In the genomic region with DNA sequence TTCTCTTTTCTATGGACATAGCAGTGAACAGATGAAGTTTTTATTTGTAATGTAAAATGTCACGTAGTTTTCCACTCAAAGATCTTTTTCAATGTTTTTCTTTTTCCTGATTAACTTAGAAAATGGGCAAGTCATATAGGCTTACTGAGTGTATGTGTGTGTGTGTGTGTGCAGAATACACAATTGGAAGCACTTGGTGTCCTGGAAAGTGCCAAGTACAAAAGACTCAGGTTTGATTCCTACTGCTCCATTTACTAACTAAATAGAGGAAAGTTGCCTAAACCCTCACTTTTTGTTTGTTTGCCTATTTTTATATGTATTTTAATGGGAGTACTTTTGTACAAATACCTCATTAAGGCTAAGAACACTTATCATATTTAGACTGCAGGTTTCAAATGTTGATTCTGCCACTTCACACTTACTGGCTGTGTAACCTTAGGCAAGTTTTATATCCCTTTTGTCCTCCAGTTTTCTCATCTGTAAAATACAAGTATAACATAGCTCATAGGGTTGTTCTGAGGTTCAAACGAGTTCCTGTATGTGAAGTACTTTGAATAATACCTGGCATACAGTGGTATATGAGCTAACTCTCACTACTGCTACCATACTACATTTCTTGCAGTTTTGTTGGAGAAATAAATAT, we compare ENCODE assay signal across 28 cellular contexts.
"Had no signal": no experiment of that assay in that cellular context is flagged by ENCODE, and none has a peak within 500 bp of the region (broad histone marks: within the 10 kb centered on the region; RNA-seq: fewer than 3 reads in every experiment).

No MANE protein-coding gene starts in this region.

- H3K27me3 Mint-ChIP-seq: naive thymus-derived CD4-positive, alpha-beta T cell had no signal

- H3K4me3 Mint-ChIP-seq: naive thymus-derived CD4-positive, alpha-beta T cell; nephron; neural progenitor cell; stimulated activated effector memory CD8-positive, alpha-beta T cell treated with anti-CD3 and anti-CD28 coated beads, Interleukin-12 subunit alpha, Interleukin-12 subunit beta, amount 100 ng/mL, for 72 hours had no signal

- H3K27me3 ChIP-seq: esophagus muscularis mucosa, foreskin keratinocyte, gastroesophageal sphincter, heart left ventricle, hepatocyte, neural progenitor cell, sigmoid colon, stomach, thyroid gland had no signal

- FAIRE-seq: endothelial cell of umbilical vein, urothelium cell line had no signal

- H3K4me3 ChIP-seq: coronary artery, esophagus muscularis mucosa, gastroesophageal sphincter, heart left ventricle, hepatocyte, neural progenitor cell, psoas muscle, sigmoid colon, stomach, thyroid gland had no signal

- H3K27ac ChIP-seq: coronary artery, esophagus muscularis mucosa, foreskin keratinocyte, gastroesophageal sphincter, heart left ventricle, hepatocyte, neural progenitor cell, psoas muscle, sigmoid colon, stomach, thyroid gland had no signal

- DNase-seq: dermis blood vessel endothelial cell; effector memory CD4-positive, alpha-beta T cell; foreskin keratinocyte; heart left ventricle; kidney; mammary epithelial cell; mesendoderm; midbrain; naive thymus-derived CD4-positive, alpha-beta T cell; psoas muscle; right cardiac atrium; sigmoid colon; stimulated activated CD4-positive, alpha-beta T cell treated with anti-CD3 and anti-CD28 coated beads, Interleukin-2, amount 100 ng/mL, for 24 hours; stimulated activated CD4-positive, alpha-beta T cell treated with anti-CD3 and anti-CD28 coated beads, Interleukin-4, amount 100 ng/mL, for 24 hours; stimulated activated naive CD4-positive, alpha-beta T cell treated with Interleukin-2 at 50 U/mL for 16 hours; stomach; thyroid gland; trophoblast cell had no signal

- H3K36me3 ChIP-seq: esophagus muscularis mucosa, gastroesophageal sphincter, heart left ventricle, neural progenitor cell, sigmoid colon, stomach, thyroid gland had no signal

- H3K27ac Mint-ChIP-seq: naive thymus-derived CD4-positive, alpha-beta T cell; nephron; neural progenitor cell; stimulated activated effector memory CD8-positive, alpha-beta T cell treated with anti-CD3 and anti-CD28 coated beads, Interleukin-12 subunit alpha, Interleukin-12 subunit beta, amount 100 ng/mL, for 72 hours had no signal

- ATAC-seq: foreskin keratinocyte; gastroesophageal sphincter; heart left ventricle; left lobe of liver; naive thymus-derived CD4-positive, alpha-beta T cell; psoas muscle; right cardiac atrium; stimulated activated effector memory CD8-positive, alpha-beta T cell treated with anti-CD3 and anti-CD28 coated beads, Interleukin-12 subunit alpha, Interleukin-12 subunit beta, amount 100 ng/mL, for 72 hours had no signal

- H3K9me3 ChIP-seq: esophagus muscularis mucosa, gastroesophageal sphincter, psoas muscle, sigmoid colon, stomach, thyroid gland had no signal

- H3K4me1 ChIP-seq: esophagus muscularis mucosa, foreskin keratinocyte, gastroesophageal sphincter, heart left ventricle, neural progenitor cell, psoas muscle, sigmoid colon, stomach, thyroid gland had no signal

- H3K4me1 Mint-ChIP-seq: nephron; neural progenitor cell; stimulated activated effector memory CD8-positive, alpha-beta T cell treated with anti-CD3 and anti-CD28 coated beads, Interleukin-12 subunit alpha, Interleukin-12 subunit beta, amount 100 ng/mL, for 72 hours had no signal

- H3K36me3 Mint-ChIP-seq: naive thymus-derived CD4-positive, alpha-beta T cell; neural progenitor cell; stimulated activated effector memory CD8-positive, alpha-beta T cell treated with anti-CD3 and anti-CD28 coated beads, Interleukin-12 subunit alpha, Interleukin-12 subunit beta, amount 100 ng/mL, for 72 hours had no signal
